ENCODE assay signal across 8 cellular contexts in genomic region chr15:45167631-45168205, GRCh38. TPM values are rescaled to one million over a fixed set of nuclear protein-coding genes. Genes with fewer than 3 reads are reported as not detected.
A peak's percentile ranks its signal among the peaks of the same experiment; 100 is the strongest.
DNase-seq lines count a peak whose midpoint lies in the region; ATAC-seq and TF ChIP-seq lines count a peak whose summit lies in the region.

No MANE protein-coding gene starts in this region.

- in situ Hi-C loops in transverse colon (cut with MboI; ENCODE audit: low pct_ligation_motif_present in 1 of 4, low pct_unique_long_range_greater_than_20kb in 1 of 4, low sequenced_read_pairs in 3 of 4), result loop anchor here in 2 of 4 donors (25.0 kb wide), 2 partner anchors 220 to 445 kb away; partner anchors contain the start of gene GATM (in 1 of the 2)

- TF ChIP-seq POLR2A in transverse colon (IDR thresholded peaks at IDR 0.05), result no peak

- no peak for TF ChIP-seq EP300 in transverse colon (IDR thresholded peaks at IDR 0.05; ENCODE audit: low read depth)

- H3K27me3 Mint-ChIP-seq in activated T-cell treated with anti-CD3 and anti-CD28 coated beads, Interleukin-2, amount 50 U/mL, for 72 hours (ENCODE audit: low read depth), result no peaks in the 10 kb centered on the region
- no peaks in the 10 kb centered on the region for H3K27me3 Mint-ChIP-seq in brain

- TF ChIP-seq CTCF in brain (conservative IDR thresholded peaks at IDR 0.05), result peak in 1 of 2 experiments; percentile 66
- peak in 2 of 5 experiments; percentile 1 to 7 for TF ChIP-seq CTCF in transverse colon (IDR thresholded peaks at IDR 0.05)

- H3K9me3 Mint-ChIP-seq in activated T-cell treated with anti-CD3 and anti-CD28 coated beads, Interleukin-2, amount 50 U/mL, for 72 hours, result no peaks in the 10 kb centered on the region
- no peaks in the 10 kb centered on the region for H3K9me3 Mint-ChIP-seq in brain

- no peaks in the 10 kb centered on the region for H3K36me3 ChIP-seq in mesodermal cell (ENCODE audit: control insufficient read depth, insufficient read depth, low read length)
- no peaks in the 10 kb centered on the region for H3K36me3 ChIP-seq in transverse colon

- H3K4me1 ChIP-seq in mesodermal cell (ENCODE audit: control insufficient read depth, insufficient read depth, low read length, poor library complexity, severe bottlenecking) (peaks cover 8% of the 10 kb centered on the region), transverse colon (peaks cover 8 to 18% (median 12%) of the 10 kb centered on the region in 4 donors)

- H3K4me3 ChIP-seq in mesodermal cell (ENCODE audit: extremely low read depth, insufficient read depth, low read length, poor library complexity, severe bottlenecking) (no peak overlapping the region), transverse colon (peak overlapping the region in 3 of 4 donors; percentile 47 to 78 (median 59))

- ATAC-seq in activated T-cell treated with anti-CD3 and anti-CD28 coated beads, Interleukin-2, amount 50 U/mL, for 72 hours (replicated peaks in 1 of 2), result no peak
- no peak for ATAC-seq in GM18517 (IDR thresholded peaks at IDR 0.05; ENCODE audit: unreplicated experiment)

- intact Hi-C loops in transverse colon (cut with DNase I; ENCODE audit: low total_unique reads), result loop anchor here (10.0 kb wide), 1 partner anchor 227 kb away; no protein-coding TSS in a partner anchor

- WGBS in mesodermal cell (ENCODE audit: insufficient coverage in 2 of 2), 2 experiments, result 84 to 93% methylated on average over 5 to 8 of the region's 9 CpGs
- WGBS in transverse colon (ENCODE audit: low coverage in 1 of 2), 2 donors, result 67% methylated on average over 9 of the region's 9 CpGs; no CpG with 5 or more reads in 1 of the 2 donors

- no peaks in the 10 kb centered on the region for H3K36me3 Mint-ChIP-seq in activated T-cell treated with anti-CD3 and anti-CD28 coated beads, Interleukin-2, amount 50 U/mL, for 72 hours (ENCODE audit: insufficient read depth in 2 of 2)
- peaks cover 6% of the 10 kb centered on the region for H3K36me3 Mint-ChIP-seq in brain

- no peak for DNase-seq in activated T-cell treated with anti-CD3 and anti-CD28 coated beads, Interleukin-2, amount 50 U/mL, for 72 hours
- no peak for DNase-seq in activated T-cell treated with anti-CD3 and anti-CD28 coated beads for 4 hours
- DNase-seq in transverse colon, result no peak
- no peak for DNase-seq in KG1 (lab: John Stamatoyannopoulos, UW)
- no peak for DNase-seq in dedifferentiated amniotic fluid mesenchymal stem cell (ENCODE audit: extremely low spot score)

- peak overlapping the region; percentile 71 to 75 for H3K4me3 Mint-ChIP-seq in activated T-cell treated with anti-CD3 and anti-CD28 coated beads, Interleukin-2, amount 50 U/mL, for 72 hours
- peak overlapping the region; percentile 37 to 73 (median 70) for H3K4me3 Mint-ChIP-seq in brain

- peak overlapping the region; percentile 46 for H3K27ac Mint-ChIP-seq in activated T-cell treated with anti-CD3 and anti-CD28 coated beads, Interleukin-2, amount 50 U/mL, for 72 hours
- peak overlapping the region; percentile 51 to 94 (median 91) for H3K27ac Mint-ChIP-seq in brain

- H3K27me3 ChIP-seq in transverse colon, result no peaks in the 10 kb centered on the region

- peaks cover 17% of the 10 kb centered on the region for H3K4me1 Mint-ChIP-seq in activated T-cell treated with anti-CD3 and anti-CD28 coated beads, Interleukin-2, amount 50 U/mL, for 72 hours (ENCODE audit: low read depth)
- peaks cover 41% of the 10 kb centered on the region for H3K4me1 Mint-ChIP-seq in brain

- H3K27ac ChIP-seq in mesodermal cell (ENCODE audit: low read depth, low read length, severe bottlenecking) (peak overlapping the region; percentile 99), transverse colon (peak overlapping the region; percentile 94 to 99 (median 96))

- H3K9me3 ChIP-seq in mesodermal cell (ENCODE audit: control insufficient read depth, low read length) (no peaks in the 10 kb centered on the region), transverse colon (no peaks in the 10 kb centered on the region)

RNA-seq across cellular contexts. Expression of gene SHF, which starts 20.0 kb away (rescaled TPM):
- 10 to 100 TPM; 11.7 to 16.8 TPM for total RNA-seq in activated T-cell treated with anti-CD3 and anti-CD28 coated beads, Interleukin-2, amount 50 U/mL, for 72 hours
- polyA plus RNA-seq in brain (ENCODE audit: insufficient read depth, low read depth, low replicate concordance), result 93.7 TPM
- polyA plus RNA-seq in mesodermal cell (2013, experiment 1 of 2), result 32.1 TPM
- polyA plus RNA-seq in mesodermal cell (2013, experiment 2 of 2), result 24.2 TPM
- 1 to 10 TPM in 3 of 4 donors, not detected in 1; 3.7 to 9.8 (median 7.4) TPM for total RNA-seq in transverse colon

RNA-seq across cellular contexts. Expression of gene DUOX1, which starts 37.9 kb away (rescaled TPM):
- total RNA-seq in activated T-cell treated with anti-CD3 and anti-CD28 coated beads, Interleukin-2, amount 50 U/mL, for 72 hours, result under 1 TPM; 0.34 to 0.95 TPM
- polyA plus RNA-seq in brain (ENCODE audit: insufficient read depth, low read depth, low replicate concordance), result 1.3 TPM
- 0.55 TPM for polyA plus RNA-seq in mesodermal cell (2013, experiment 1 of 2)
- 0.81 TPM for polyA plus RNA-seq in mesodermal cell (2013, experiment 2 of 2)
- 1 to 10 TPM in 1 of 4 donors, under 1 TPM in 2, not detected in 1; 0.14 to 4.1 (median 0.64) TPM for total RNA-seq in transverse colon

RNA-seq across cellular contexts. Expression of gene DUOXA1, which starts 38.0 kb away (rescaled TPM):
- total RNA-seq in activated T-cell treated with anti-CD3 and anti-CD28 coated beads, Interleukin-2, amount 50 U/mL, for 72 hours, result under 1 TPM; 0.46 to 0.65 TPM
- 1.5 TPM for polyA plus RNA-seq in brain (ENCODE audit: insufficient read depth, low read depth, low replicate concordance)
- 0.85 TPM for polyA plus RNA-seq in mesodermal cell (2013, experiment 1 of 2)
- 0.46 TPM for polyA plus RNA-seq in mesodermal cell (2013, experiment 2 of 2)
- total RNA-seq in transverse colon, result 1 to 10 TPM in 1 of 4 donors, not detected in 3; 1.4 TPM

RNA-seq across cellular contexts. Expression of gene DUOXA2, which starts 53.6 kb away (rescaled TPM):
- total RNA-seq in activated T-cell treated with anti-CD3 and anti-CD28 coated beads, Interleukin-2, amount 50 U/mL, for 72 hours, result not detected
- not detected for polyA plus RNA-seq in brain (ENCODE audit: insufficient read depth, low read depth, low replicate concordance)
- 0.18 TPM for polyA plus RNA-seq in mesodermal cell (2013, experiment 1 of 2)
- not detected for polyA plus RNA-seq in mesodermal cell (2013, experiment 2 of 2)
- 10 to 100 TPM in 1 of 4 donors, under 1 TPM in 1, not detected in 2; 0.68 to 10.0 TPM for total RNA-seq in transverse colon

RNA-seq across cellular contexts. Expression of gene DUOX2, which starts 53.7 kb away (rescaled TPM):
- total RNA-seq in activated T-cell treated with anti-CD3 and anti-CD28 coated beads, Interleukin-2, amount 50 U/mL, for 72 hours, result under 1 TPM; 0.14 to 0.31 TPM
- 0.08 TPM for polyA plus RNA-seq in brain (ENCODE audit: insufficient read depth, low read depth, low replicate concordance)
- 0.52 TPM for polyA plus RNA-seq in mesodermal cell (2013, experiment 1 of 2)
- 0.46 TPM for polyA plus RNA-seq in mesodermal cell (2013, experiment 2 of 2)
- total RNA-seq in transverse colon, result 10 to 100 TPM in 1 of 4 donors, 1 to 10 TPM in 1, under 1 TPM in 2; 0.68 to 23.8 (median 1.9) TPM
